Comparison of ENCODE assay signal across 15 cellular contexts in the genomic region with DNA sequence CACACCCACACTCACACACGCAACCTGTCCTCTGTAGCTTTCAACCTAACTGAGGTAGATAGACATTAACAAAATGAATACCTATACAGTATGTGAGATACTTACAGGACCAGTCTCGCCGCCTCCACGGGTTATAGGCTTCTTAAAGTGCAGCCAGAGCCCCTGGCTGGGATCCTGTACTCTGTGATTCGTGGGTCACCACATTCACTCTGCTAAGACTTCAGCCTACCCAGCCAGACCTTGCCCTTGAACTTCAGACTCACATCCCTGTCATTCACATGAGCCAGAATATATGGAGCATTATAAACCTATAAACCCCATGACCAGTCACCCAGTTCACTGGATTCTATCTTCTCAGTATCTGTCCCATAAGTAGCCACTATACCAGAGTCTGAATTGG. TPM values are rescaled to one million over a fixed set of nuclear protein-coding genes. Genes with fewer than 3 reads are reported as not detected.
DNase-seq lines count a peak whose midpoint lies in the region; ATAC-seq and TF ChIP-seq lines count a peak whose summit lies in the region.
"Had no signal": no experiment of that assay in that cellular context is flagged by ENCODE, and none has a peak within 500 bp of the region (broad histone marks: within the 10 kb centered on the region; RNA-seq: fewer than 3 reads in every experiment).

No MANE protein-coding gene starts in this region.

- CTCF ChIA-PET in activated CD4-positive, alpha-beta T cell treated with anti-CD3 and anti-CD28 coated beads for 36 hours (lab: Charles Lee), result interaction anchor here (0.6 to 1.6 kb wide), 2 partner anchors 44 to 54 kb away, joined by 3 to 7 read pairs; no protein-coding TSS in a partner anchor
- CTCF ChIA-PET in WTC11 (lab: Charles Lee), result interaction anchor here (1.8 to 1.9 kb wide), 2 partner anchors 37 to 44 kb away, joined by 9 to 11 read pairs; no protein-coding TSS in a partner anchor

- H3K9ac ChIP-seq in rectal smooth muscle tissue (ENCODE audit: low read length), result no peak overlapping the region

- no peaks in the 10 kb centered on the region for H3K36me3 ChIP-seq in rectal smooth muscle tissue (ENCODE audit: control insufficient read depth, insufficient read depth, low read length)
- H3K36me3 ChIP-seq: heart left ventricle, sigmoid colon had no signal

- H3K27me3 ChIP-seq in rectal smooth muscle tissue (ENCODE audit: control insufficient read depth, insufficient read depth, low read length), result no peaks in the 10 kb centered on the region

- H3K27me3 Mint-ChIP-seq in activated CD4-positive, alpha-beta T cell treated with anti-CD3 and anti-CD28 coated beads for 36 hours, result peaks cover 2% of the 10 kb centered on the region
- H3K27me3 Mint-ChIP-seq in WTC11 (ENCODE audit: low read depth), result peaks cover 51% of the 10 kb centered on the region
- H3K27me3 Mint-ChIP-seq in endothelial cell (ENCODE audit: unreplicated experiment), result peaks cover 23% of the 10 kb centered on the region

- H3K9me3 Mint-ChIP-seq in activated CD4-positive, alpha-beta T cell treated with anti-CD3 and anti-CD28 coated beads for 36 hours (ENCODE audit: low read depth), result peaks cover 7% of the 10 kb centered on the region
- no peaks in the 10 kb centered on the region for H3K9me3 Mint-ChIP-seq in WTC11
- no peaks in the 10 kb centered on the region for H3K9me3 Mint-ChIP-seq in endothelial cell (ENCODE audit: unreplicated experiment)

- H3K36me3 Mint-ChIP-seq in activated CD4-positive, alpha-beta T cell treated with anti-CD3 and anti-CD28 coated beads for 36 hours (ENCODE audit: low read depth), result peaks cover 8% of the 10 kb centered on the region
- no peaks in the 10 kb centered on the region for H3K36me3 Mint-ChIP-seq in WTC11
- peaks cover 4% of the 10 kb centered on the region for H3K36me3 Mint-ChIP-seq in endothelial cell (ENCODE audit: low read depth, unreplicated experiment)

- H3K4me1 Mint-ChIP-seq in activated CD4-positive, alpha-beta T cell treated with anti-CD3 and anti-CD28 coated beads for 36 hours, result peaks cover 27% of the 10 kb centered on the region
- peaks cover 18% of the 10 kb centered on the region for H3K4me1 Mint-ChIP-seq in WTC11
- peaks cover 15% of the 10 kb centered on the region for H3K4me1 Mint-ChIP-seq in endothelial cell (ENCODE audit: unreplicated experiment)

- H3K27ac ChIP-seq in rectal smooth muscle tissue (ENCODE audit: low read depth, low read length), result no peak overlapping the region
- H3K27ac ChIP-seq: sigmoid colon had no signal

- TF ChIP-seq CTCF in WTC11 (IDR thresholded peaks at IDR 0.05), result no peak
- no peak for TF ChIP-seq CTCF in endothelial cell (IDR thresholded peaks at IDR 0.05; ENCODE audit: unreplicated experiment)

- no peak for ATAC-seq in activated CD4-positive, alpha-beta T cell treated with anti-CD3 and anti-CD28 coated beads for 36 hours
- no peak for ATAC-seq in WTC11
- no peak for ATAC-seq in HG03469 (IDR thresholded peaks at IDR 0.05; ENCODE audit: unreplicated experiment)

- H3K4me3 Mint-ChIP-seq in activated CD4-positive, alpha-beta T cell treated with anti-CD3 and anti-CD28 coated beads for 36 hours, result peak overlapping the region; percentile 29
- peak overlapping the region; percentile 66; the same call in 1 of the 2 replicates for H3K4me3 Mint-ChIP-seq in WTC11
- peak overlapping the region; percentile 85 for H3K4me3 Mint-ChIP-seq in endothelial cell (ENCODE audit: unreplicated experiment)

- intact Hi-C loops in activated CD4-positive, alpha-beta T cell treated with anti-CD3 and anti-CD28 coated beads for 36 hours (cut with DNase I, micrococcal nuclease), result no loop called here

- no peak for DNase-seq in activated CD4-positive, alpha-beta T cell treated with anti-CD3 and anti-CD28 coated beads for 36 hours
- DNase-seq in activated CD4-positive, alpha-beta T cell treated with anti-CD3 and anti-CD28 coated beads, Interleukin-2, amount 50 U/mL, for 4 hours, result no peak
- DNase-seq in WTC11 (ENCODE audit: low spot score) (no peak), endothelial cell (ENCODE audit: low spot score) (no peak), NOMO-1 treated with DMSO at 0.1 percent for 48 hours (lab: John Stamatoyannopoulos, UW; ENCODE audit: unreplicated experiment) (no peak), NCI-H1436 treated with DMSO at 0.1 percent for 48 hours (lab: John Stamatoyannopoulos, UW) (no peak)
- DNase-seq: activated CD4-positive, CD25-positive, alpha-beta regulatory T cell treated with anti-CD3 and anti-CD28 coated beads, Interleukin-2, amount 50 U/mL, for 72 hours; COR-L47; NCI-H1092 had no signal

- POLR2A ChIA-PET in activated CD4-positive, alpha-beta T cell treated with anti-CD3 and anti-CD28 coated beads for 36 hours (lab: Charles Lee), result no interaction called here
- POLR2A ChIA-PET in WTC11 (lab: Charles Lee), result no interaction called here

- peak overlapping the region; percentile 80 for H3K4me3 ChIP-seq in rectal smooth muscle tissue (ENCODE audit: low read length)

- no peak overlapping the region for H3K27ac Mint-ChIP-seq in activated CD4-positive, alpha-beta T cell treated with anti-CD3 and anti-CD28 coated beads for 36 hours
- no peak overlapping the region for H3K27ac Mint-ChIP-seq in WTC11
- peak overlapping the region; percentile 55 for H3K27ac Mint-ChIP-seq in endothelial cell (ENCODE audit: unreplicated experiment)

- H3K4me1 ChIP-seq in rectal smooth muscle tissue (ENCODE audit: control insufficient read depth, insufficient read depth, low read length), result no peaks in the 10 kb centered on the region

TF ChIP-seq in WTC11, 78 proteins besides CTCF, POLR2A, EP300 and RAD21:
- TF ChIP-seq ZNF138 (CRISPR knock-in tag; conservative IDR thresholded peaks at IDR 0.05), result no peak
- TF ChIP-seq CBFB (CRISPR knock-in tag; IDR thresholded peaks at IDR 0.05; ENCODE audit: low read depth), result no peak
- TF ChIP-seq, protein P1, sequence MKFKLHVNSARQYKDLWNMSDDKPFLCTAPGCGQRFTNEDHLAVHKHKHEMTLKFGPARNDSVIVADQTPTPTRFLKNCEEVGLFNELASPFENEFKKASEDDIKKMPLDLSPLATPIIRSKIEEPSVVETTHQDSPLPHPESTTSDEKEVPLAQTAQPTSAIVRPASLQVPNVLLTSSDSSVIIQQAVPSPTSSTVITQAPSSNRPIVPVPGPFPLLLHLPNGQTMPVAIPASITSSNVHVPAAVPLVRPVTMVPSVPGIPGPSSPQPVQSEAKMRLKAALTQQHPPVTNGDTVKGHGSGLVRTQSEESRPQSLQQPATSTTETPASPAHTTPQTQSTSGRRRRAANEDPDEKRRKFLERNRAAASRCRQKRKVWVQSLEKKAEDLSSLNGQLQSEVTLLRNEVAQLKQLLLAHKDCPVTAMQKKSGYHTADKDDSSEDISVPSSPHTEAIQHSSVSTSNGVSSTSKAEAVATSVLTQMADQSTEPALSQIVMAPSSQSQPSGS (CRISPR knock-in tag; IDR thresholded peaks at IDR 0.05; ENCODE audit: borderline replicate concordance, low read depth), result no peak
- TF ChIP-seq, protein P2, sequence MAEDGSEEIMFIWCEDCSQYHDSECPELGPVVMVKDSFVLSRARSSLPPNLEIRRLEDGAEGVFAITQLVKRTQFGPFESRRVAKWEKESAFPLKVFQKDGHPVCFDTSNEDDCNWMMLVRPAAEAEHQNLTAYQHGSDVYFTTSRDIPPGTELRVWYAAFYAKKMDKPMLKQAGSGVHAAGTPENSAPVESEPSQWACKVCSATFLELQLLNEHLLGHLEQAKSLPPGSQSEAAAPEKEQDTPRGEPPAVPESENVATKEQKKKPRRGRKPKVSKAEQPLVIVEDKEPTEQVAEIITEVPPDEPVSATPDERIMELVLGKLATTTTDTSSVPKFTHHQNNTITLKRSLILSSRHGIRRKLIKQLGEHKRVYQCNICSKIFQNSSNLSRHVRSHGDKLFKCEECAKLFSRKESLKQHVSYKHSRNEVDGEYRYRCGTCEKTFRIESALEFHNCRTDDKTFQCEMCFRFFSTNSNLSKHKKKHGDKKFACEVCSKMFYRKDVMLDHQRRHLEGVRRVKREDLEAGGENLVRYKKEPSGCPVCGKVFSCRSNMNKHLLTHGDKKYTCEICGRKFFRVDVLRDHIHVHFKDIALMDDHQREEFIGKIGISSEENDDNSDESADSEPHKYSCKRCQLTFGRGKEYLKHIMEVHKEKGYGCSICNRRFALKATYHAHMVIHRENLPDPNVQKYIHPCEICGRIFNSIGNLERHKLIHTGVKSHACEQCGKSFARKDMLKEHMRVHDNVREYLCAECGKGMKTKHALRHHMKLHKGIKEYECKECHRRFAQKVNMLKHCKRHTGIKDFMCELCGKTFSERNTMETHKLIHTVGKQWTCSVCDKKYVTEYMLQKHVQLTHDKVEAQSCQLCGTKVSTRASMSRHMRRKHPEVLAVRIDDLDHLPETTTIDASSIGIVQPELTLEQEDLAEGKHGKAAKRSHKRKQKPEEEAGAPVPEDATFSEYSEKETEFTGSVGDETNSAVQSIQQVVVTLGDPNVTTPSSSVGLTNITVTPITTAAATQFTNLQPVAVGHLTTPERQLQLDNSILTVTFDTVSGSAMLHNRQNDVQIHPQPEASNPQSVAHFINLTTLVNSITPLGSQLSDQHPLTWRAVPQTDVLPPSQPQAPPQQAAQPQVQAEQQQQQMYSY (CRISPR knock-in tag; IDR thresholded peaks at IDR 0.05), result no peak
- no peak for TF ChIP-seq ETV6 (CRISPR knock-in tag; IDR thresholded peaks at IDR 0.05)
- TF ChIP-seq ZNF671 (CRISPR knock-in tag; IDR thresholded peaks at IDR 0.05), result no peak
- no peak for TF ChIP-seq SP1 (CRISPR knock-in tag; conservative IDR thresholded peaks at IDR 0.05)

RNA-seq across cellular contexts. Expression of a gene that starts 1.4 kb away (rescaled TPM):
- under 1 TPM; 0.19 to 0.46 TPM for total RNA-seq in activated CD4-positive, alpha-beta T cell treated with anti-CD3 and anti-CD28 coated beads for 36 hours
- total RNA-seq in WTC11 (2021) (0.81 to 1.4 TPM (median 1.1 TPM) in 3 replicates), endothelial cell (ENCODE audit: unreplicated experiment) (0.62 TPM)
- total RNA-seq: A172, HepG2 had no signal

RNA-seq across cellular contexts. Expression of a gene that starts 11.0 kb away (rescaled TPM):
- 10 to 100 TPM; 10.9 to 13.5 TPM for total RNA-seq in activated CD4-positive, alpha-beta T cell treated with anti-CD3 and anti-CD28 coated beads for 36 hours
- 29.9 to 33.3 TPM (median 32.6 TPM) in 3 replicates for total RNA-seq in WTC11 (2021)
- 22.4 TPM for total RNA-seq in endothelial cell (ENCODE audit: unreplicated experiment)

RNA-seq across cellular contexts. Expression of a gene that starts 49.8 kb away (rescaled TPM):
- total RNA-seq in activated CD4-positive, alpha-beta T cell treated with anti-CD3 and anti-CD28 coated beads for 36 hours, result 10 to 100 TPM in 1 of 2 experiments, 1 to 10 TPM in 1; 9.2 to 12.1 TPM
- total RNA-seq in WTC11 (2021) (4.7 to 5.9 TPM (median 4.7 TPM) in 3 replicates), endothelial cell (ENCODE audit: unreplicated experiment) (13.7 TPM)

Comparison
In these comparisons a context has a peak if more than half of its experiments do, and no peak if none do; other contexts are left out.
1. H3K4me3 Mint-ChIP-seq: peak in every context shown above with its lines; median percentile 85 in endothelial cell; 66 in WTC11; 29 in activated CD4-positive, alpha-beta T cell treated with anti-CD3 and anti-CD28 coated beads for 36 hours.